Comparison of ENCODE assay signal across 8 cellular contexts in the genomic region with DNA sequence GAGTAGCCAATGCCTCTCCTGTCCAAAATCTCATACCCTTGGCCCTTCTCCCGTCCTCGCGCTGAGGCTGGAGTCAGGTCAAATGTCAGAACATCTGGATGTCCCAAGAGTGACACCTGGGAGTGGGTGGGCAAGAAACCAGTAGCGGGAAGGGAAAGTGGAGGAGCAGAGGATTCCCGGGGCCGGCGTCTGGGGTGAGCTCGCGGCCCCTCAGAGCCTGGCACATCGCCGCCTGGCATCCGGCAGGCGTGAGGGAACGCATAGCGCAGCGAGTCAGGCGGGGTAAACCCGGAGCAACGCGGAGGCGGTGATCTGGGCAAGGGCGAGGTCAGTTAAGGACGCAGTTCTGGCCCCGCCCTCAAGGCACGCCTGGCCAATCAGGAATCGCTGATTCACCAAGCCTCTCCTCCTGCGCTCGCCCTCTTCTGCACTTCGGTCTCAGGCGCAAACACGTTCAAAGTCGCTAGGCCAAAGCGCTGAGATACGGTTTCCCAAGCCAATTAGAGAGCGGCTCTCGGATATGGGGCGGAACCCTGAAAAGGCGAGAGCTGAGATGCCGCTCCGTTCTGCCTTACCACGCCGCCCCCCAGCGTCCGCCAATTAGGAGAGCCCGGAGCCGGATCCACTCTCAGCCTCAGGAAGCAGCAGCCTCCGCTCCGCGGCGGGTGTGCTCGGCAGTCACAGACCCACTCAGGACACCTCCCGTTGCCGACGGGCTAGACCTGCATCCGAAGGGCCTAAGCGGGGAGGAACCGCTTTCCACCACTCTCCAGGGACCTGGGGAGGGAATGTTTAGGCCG.
A peak's percentile ranks its signal among the peaks of the same experiment; 100 is the strongest.
DNase-seq lines count a peak whose midpoint lies in the region; ATAC-seq, FAIRE-seq and TF ChIP-seq lines count a peak whose summit lies in the region.

No MANE protein-coding gene starts in this region.

- peak; percentile 38 for FAIRE-seq in colon (lab: Jason Lieb, UNC)

- DNase-seq in Ammon's horn (ENCODE audit: low spot score) = peak; percentile 100
- DNase-seq in NCI-H510A treated with DMSO at 0.1 percent for 48 hours (lab: John Stamatoyannopoulos, UW) = peak; percentile 99
- peak; percentile 92 to 93 for DNase-seq in activated CD4-positive, alpha-beta T cell treated with anti-CD3 and anti-CD28 coated beads for 4 hours
- DNase-seq in kidney tubule cell (ENCODE audit: low spot score) = peak; percentile 99
- DNase-seq in stimulated activated CD4-positive, alpha-beta T cell treated with anti-CD3 and anti-CD28 coated beads, Interleukin-1b, Interleukin-23, amount 100 ng/mL, for 24 hours (ENCODE audit: low read depth in 4 of 4, low spot score in 1 of 4) = peak; percentile 84 to 96 (median 86)

- ATAC-seq in HG03439 (IDR thresholded peaks at IDR 0.05; ENCODE audit: unreplicated experiment) = peak; percentile 84

- TF ChIP-seq POLR2A in GM19193 (IDR thresholded peaks at IDR 0.05; ENCODE audit: extremely low read depth, insufficient read depth, insufficient read length) = peak; percentile 91

Comparison
In these comparisons a context has a peak if more than half of its experiments do, and no peak if none do; other contexts are left out.
1. Peak in every context shown above with its lines: DNase-seq and ATAC-seq.